ENCODE assay signal across 1 cellular context in genomic region chr6:145498425-145498824, GRCh38.
TF ChIP-seq lines count a peak whose summit lies in the region.

No MANE protein-coding gene starts in this region.

TF ChIP-seq in HepG2, 621 proteins besides CTCF, POLR2A, EP300 and RAD21 (continued from another document):
- TF ChIP-seq, protein P1, sequence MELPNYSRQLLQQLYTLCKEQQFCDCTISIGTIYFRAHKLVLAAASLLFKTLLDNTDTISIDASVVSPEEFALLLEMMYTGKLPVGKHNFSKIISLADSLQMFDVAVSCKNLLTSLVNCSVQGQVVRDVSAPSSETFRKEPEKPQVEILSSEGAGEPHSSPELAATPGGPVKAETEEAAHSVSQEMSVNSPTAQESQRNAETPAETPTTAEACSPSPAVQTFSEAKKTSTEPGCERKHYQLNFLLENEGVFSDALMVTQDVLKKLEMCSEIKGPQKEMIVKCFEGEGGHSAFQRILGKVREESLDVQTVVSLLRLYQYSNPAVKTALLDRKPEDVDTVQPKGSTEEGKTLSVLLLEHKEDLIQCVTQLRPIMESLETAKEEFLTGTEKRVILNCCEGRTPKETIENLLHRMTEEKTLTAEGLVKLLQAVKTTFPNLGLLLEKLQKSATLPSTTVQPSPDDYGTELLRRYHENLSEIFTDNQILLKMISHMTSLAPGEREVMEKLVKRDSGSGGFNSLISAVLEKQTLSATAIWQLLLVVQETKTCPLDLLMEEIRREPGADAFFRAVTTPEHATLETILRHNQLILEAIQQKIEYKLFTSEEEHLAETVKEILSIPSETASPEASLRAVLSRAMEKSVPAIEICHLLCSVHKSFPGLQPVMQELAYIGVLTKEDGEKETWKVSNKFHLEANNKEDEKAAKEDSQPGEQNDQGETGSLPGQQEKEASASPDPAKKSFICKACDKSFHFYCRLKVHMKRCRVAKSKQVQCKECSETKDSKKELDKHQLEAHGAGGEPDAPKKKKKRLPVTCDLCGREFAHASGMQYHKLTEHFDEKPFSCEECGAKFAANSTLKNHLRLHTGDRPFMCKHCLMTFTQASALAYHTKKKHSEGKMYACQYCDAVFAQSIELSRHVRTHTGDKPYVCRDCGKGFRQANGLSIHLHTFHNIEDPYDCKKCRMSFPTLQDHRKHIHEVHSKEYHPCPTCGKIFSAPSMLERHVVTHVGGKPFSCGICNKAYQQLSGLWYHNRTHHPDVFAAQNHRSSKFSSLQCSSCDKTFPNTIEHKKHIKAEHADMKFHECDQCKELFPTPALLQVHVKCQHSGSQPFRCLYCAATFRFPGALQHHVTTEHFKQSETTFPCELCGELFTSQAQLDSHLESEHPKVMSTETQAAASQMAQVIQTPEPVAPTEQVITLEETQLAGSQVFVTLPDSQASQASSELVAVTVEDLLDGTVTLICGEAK (IDR thresholded peaks at IDR 0.05) = no peak
- TF ChIP-seq, protein P1 (CRISPR knock-in tag; IDR thresholded peaks at IDR 0.05) = no peak
- no peak for TF ChIP-seq ZNF280B (CRISPR knock-in tag; IDR thresholded peaks at IDR 0.05; ENCODE audit: borderline replicate concordance)
